Comparison of ENCODE assay signal across 21 cellular contexts in genomic region chr17:74663566-74663965, GRCh38. TPM values are rescaled to one million over a fixed set of nuclear protein-coding genes. Genes with fewer than 3 reads are reported as not detected.
DNase-seq lines count a peak whose midpoint lies in the region; TF ChIP-seq lines count a peak whose summit lies in the region.
"Had no signal": no experiment of that assay in that cellular context is flagged by ENCODE, and none has a peak within 500 bp of the region (broad histone marks: within the 10 kb centered on the region; RNA-seq: fewer than 3 reads in every experiment).

No MANE protein-coding gene starts in this region.

- 53 to 90% methylated on average over 1 to 3 of the region's 3 CpGs for whole genome bisulfite sequencing in esophagus squamous epithelium, 2 donors

- no peaks in the 10 kb centered on the region for H3K36me3 Mint-ChIP-seq in activated naive CD4-positive, alpha-beta T cell treated with anti-CD3 and anti-CD28 coated beads, Interleukin-2, amount 10 ng/mL, durations not matched to agents 7 days and 5 days
- H3K36me3 Mint-ChIP-seq: CD8-positive, alpha-beta T cell had no signal

- H3K4me1 Mint-ChIP-seq in activated naive CD4-positive, alpha-beta T cell treated with anti-CD3 and anti-CD28 coated beads, Interleukin-2, amount 10 ng/mL, durations not matched to agents 7 days and 5 days = no peaks in the 10 kb centered on the region

- H3K36me3 ChIP-seq in BLaER1 treated with 17β-estradiol and CSF1 and Interleukin-3, amounts not matched to agents 10 nM and 100 nM = no peaks in the 10 kb centered on the region
- H3K36me3 ChIP-seq in BE2C (no peaks in the 10 kb centered on the region), esophagus squamous epithelium (no peaks in the 10 kb centered on the region)

- H3K27ac ChIP-seq in BLaER1 treated with 17β-estradiol and CSF1 and Interleukin-3, amounts not matched to agents 10 nM and 100 nM = no peak overlapping the region
- no peak overlapping the region for H3K27ac ChIP-seq in esophagus squamous epithelium
- H3K27ac ChIP-seq: HL-60 had no signal

- peaks cover 5 to 31% (median 19%) of the 10 kb centered on the region in 10 experiments; a peak in 19 of 20 replicates for H3K4me1 ChIP-seq in BLaER1 treated with 17β-estradiol and CSF1 and Interleukin-3, amounts not matched to agents 10 nM and 100 nM
- H3K4me1 ChIP-seq in BE2C (no peaks in the 10 kb centered on the region), esophagus squamous epithelium (no peaks in the 10 kb centered on the region)

- peaks cover 80% of the 10 kb centered on the region for H3K27me3 Mint-ChIP-seq in activated naive CD4-positive, alpha-beta T cell treated with anti-CD3 and anti-CD28 coated beads, Interleukin-2, amount 10 ng/mL, durations not matched to agents 7 days and 5 days

- no peak for TF ChIP-seq POLR2A in esophagus squamous epithelium (IDR thresholded peaks at IDR 0.05)

- peaks cover 0 to 12% (median 0%) of the 10 kb centered on the region in 11 experiments; a peak in 3 of 22 replicates for H3K9me3 ChIP-seq in BLaER1 treated with 17β-estradiol and CSF1 and Interleukin-3, amounts not matched to agents 10 nM and 100 nM (replicated peaks in 1 of 11)
- H3K9me3 ChIP-seq in BE2C (no peaks in the 10 kb centered on the region), esophagus squamous epithelium (no peaks in the 10 kb centered on the region)

- no peaks in the 10 kb centered on the region for H4K20me1 ChIP-seq in BLaER1 treated with 17β-estradiol and CSF1 and Interleukin-3, amounts not matched to agents 10 nM and 100 nM

- peak; percentile 60 for DNase-seq in ACHN
- peak; percentile 40 for DNase-seq in amniotic epithelial cell (ENCODE audit: low read depth)
- DNase-seq in kidney glomerular epithelial cell (lab: John Stamatoyannopoulos, UW) = peak; percentile 63
- no peak for DNase-seq in OCI-M1 (lab: John Stamatoyannopoulos, UW)
- no peak for DNase-seq in BE2C
- DNase-seq in esophagus squamous epithelium (lab: John Stamatoyannopoulos, UW) = no peak
- no peak for DNase-seq in activated naive CD4-positive, alpha-beta T cell treated with anti-CD3 and anti-CD28 coated beads, Interleukin-2, amount 10 ng/mL, durations not matched to agents 7 days and 5 days
- DNase-seq: 8988T; Calu3; CD8-positive, alpha-beta T cell; DND-41; EL; HFFc6 had no signal

- intact Hi-C loops in esophagus squamous epithelium (cut with DNase I) = no loop called here

- CTCF ChIA-PET in activated naive CD4-positive, alpha-beta T cell treated with anti-CD3 and anti-CD28 coated beads, Interleukin-2, amount 10 ng/mL, durations not matched to agents 7 days and 5 days (lab: Charles Lee) = interaction anchor here (3.0 kb wide), 1 partner anchor 73 kb away, joined by 16 read pairs; the partner anchor contains the start of gene RAB37

- no peak overlapping the region for H3K27ac Mint-ChIP-seq in activated naive CD4-positive, alpha-beta T cell treated with anti-CD3 and anti-CD28 coated beads, Interleukin-2, amount 10 ng/mL, durations not matched to agents 7 days and 5 days
- H3K27ac Mint-ChIP-seq: CD8-positive, alpha-beta T cell; HFFc6 had no signal

- H3K4me3 ChIP-seq in BLaER1 treated with 17β-estradiol and CSF1 and Interleukin-3, amounts not matched to agents 10 nM and 100 nM = no peak overlapping the region
- H3K4me3 ChIP-seq in BE2C (ENCODE audit: low read depth, low read length) (no peak overlapping the region), esophagus squamous epithelium (no peak overlapping the region)
- H3K4me3 ChIP-seq: GM12878 had no signal

- H3K9ac ChIP-seq in BLaER1 treated with 17β-estradiol and CSF1 and Interleukin-3, amounts not matched to agents 10 nM and 100 nM = no peak overlapping the region

- no peaks in the 10 kb centered on the region for H3K9me3 Mint-ChIP-seq in activated naive CD4-positive, alpha-beta T cell treated with anti-CD3 and anti-CD28 coated beads, Interleukin-2, amount 10 ng/mL, durations not matched to agents 7 days and 5 days

- peak overlapping the region in 9 of 11 experiments; percentile 2 to 55 (median 26); a peak in 8 of 22 replicates for H3K4me2 ChIP-seq in BLaER1 treated with 17β-estradiol and CSF1 and Interleukin-3, amounts not matched to agents 10 nM and 100 nM

- in situ Hi-C loops in ACHN (cut with HindIII; ENCODE audit: low pct_ligation_motif_present, low pct_unique_long_range_greater_than_20kb, low sequenced_read_pairs) = no loop called here

- no peak overlapping the region for H3K4me3 Mint-ChIP-seq in activated naive CD4-positive, alpha-beta T cell treated with anti-CD3 and anti-CD28 coated beads, Interleukin-2, amount 10 ng/mL, durations not matched to agents 7 days and 5 days
- H3K4me3 Mint-ChIP-seq: CD8-positive, alpha-beta T cell; HFFc6 had no signal

- TF ChIP-seq CTCF in BE2C (IDR thresholded peaks at IDR 0.05; ENCODE audit: low read depth, low read length) = no peak
- no peak for TF ChIP-seq CTCF in esophagus squamous epithelium (IDR thresholded peaks at IDR 0.05)

- peaks cover 0 to 4% (median 0%) of the 10 kb centered on the region in 11 experiments; a peak in 2 of 22 replicates for H3K27me3 ChIP-seq in BLaER1 treated with 17β-estradiol and CSF1 and Interleukin-3, amounts not matched to agents 10 nM and 100 nM
- H3K27me3 ChIP-seq in BE2C (peaks cover 66% of the 10 kb centered on the region), esophagus squamous epithelium (peaks cover 0 to 88% (median 2%) of the 10 kb centered on the region in 4 donors)

RNA-seq across cellular contexts. Expression of gene CD300E, which starts 40.0 kb away (rescaled TPM):
- not detected for polyA plus RNA-seq in BE2C (2012; ENCODE audit: insufficient read depth, insufficient read length, low read depth)
- under 1 TPM; 0.15 to 0.53 (median 0.18) TPM for total RNA-seq in esophagus squamous epithelium
- total RNA-seq: A673, Calu3, G401, GM12878, H4, HFFc6, HT1080 had no signal
- polyA plus RNA-seq: BJ, GM12878 had no signal

RNA-seq across cellular contexts. Expression of gene CD300LF, which starts 49.2 kb away (rescaled TPM):
- not detected for polyA plus RNA-seq in BE2C (2012; ENCODE audit: insufficient read depth, insufficient read length, low read depth)
- 1 to 10 TPM in 2 of 4 donors, under 1 TPM in 2; 0.48 to 1.3 (median 0.89) TPM for total RNA-seq in esophagus squamous epithelium
- total RNA-seq: A673; Calu3; CD8-positive, alpha-beta T cell; G401; GM12878; H4; HFFc6; HT1080 had no signal
- polyA plus RNA-seq: BJ had no signal

Comparison
In these comparisons a context has a peak if more than half of its experiments do, and no peak if none do; other contexts are left out.
1. DNase-seq: peak in ACHN (single experiment), amniotic epithelial cell (single experiment) and kidney glomerular epithelial cell (single experiment); none in OCI-M1 (single experiment), BE2C (single experiment), esophagus squamous epithelium (single experiment) and activated naive CD4-positive, alpha-beta T cell treated with anti-CD3 and anti-CD28 coated beads, Interleukin-2, amount 10 ng/mL, durations not matched to agents 7 days and 5 days (single experiment).